1 cellular context compared by ENCODE assay signal in the genomic region with DNA sequence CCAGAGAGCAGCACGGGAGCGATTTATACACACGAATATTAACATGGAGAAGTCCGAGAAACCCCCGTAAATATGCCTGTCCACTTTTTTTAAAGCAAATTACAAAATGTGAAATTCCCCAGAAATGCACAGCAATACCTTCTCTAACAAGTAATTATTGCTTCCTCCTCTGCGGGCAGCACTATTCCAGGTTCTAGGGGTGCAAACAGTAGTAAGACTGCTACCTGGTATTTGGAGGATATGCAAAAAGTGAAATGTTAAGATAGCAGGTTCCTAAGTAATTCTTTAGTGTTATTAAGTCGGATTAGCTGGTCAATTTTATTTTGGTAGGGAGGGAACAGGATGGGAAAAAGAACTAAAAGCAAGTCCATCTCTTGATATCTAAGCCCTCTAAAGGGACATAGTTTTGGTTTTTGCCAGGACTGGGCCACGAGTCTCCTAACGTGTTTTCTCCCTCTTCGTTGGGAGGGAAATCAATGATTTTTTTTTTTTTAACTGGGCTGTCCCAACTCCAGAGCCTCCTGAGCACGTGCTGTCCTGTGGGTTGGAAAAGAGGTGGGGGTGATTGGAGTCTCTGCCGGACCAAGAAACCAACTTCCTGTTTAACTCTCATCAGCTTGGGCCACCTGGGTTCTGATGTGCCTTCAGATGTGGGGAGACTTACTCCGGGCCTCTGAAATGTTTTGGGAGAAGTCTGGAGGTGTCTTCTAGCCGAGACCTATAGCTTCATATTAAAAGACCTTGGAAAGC.
TF ChIP-seq lines count a peak whose summit lies in the region.

No MANE protein-coding gene starts in this region.

TF ChIP-seq in HepG2, 621 proteins besides CTCF, POLR2A, EP300 and RAD21 (continued from another document):
- TF ChIP-seq, protein P1, sequence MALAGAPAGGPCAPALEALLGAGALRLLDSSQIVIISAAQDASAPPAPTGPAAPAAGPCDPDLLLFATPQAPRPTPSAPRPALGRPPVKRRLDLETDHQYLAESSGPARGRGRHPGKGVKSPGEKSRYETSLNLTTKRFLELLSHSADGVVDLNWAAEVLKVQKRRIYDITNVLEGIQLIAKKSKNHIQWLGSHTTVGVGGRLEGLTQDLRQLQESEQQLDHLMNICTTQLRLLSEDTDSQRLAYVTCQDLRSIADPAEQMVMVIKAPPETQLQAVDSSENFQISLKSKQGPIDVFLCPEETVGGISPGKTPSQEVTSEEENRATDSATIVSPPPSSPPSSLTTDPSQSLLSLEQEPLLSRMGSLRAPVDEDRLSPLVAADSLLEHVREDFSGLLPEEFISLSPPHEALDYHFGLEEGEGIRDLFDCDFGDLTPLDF (CRISPR knock-in tag; IDR thresholded peaks at IDR 0.05) = no peak
TF ChIP-seq in HepG2: peak in this region for 180.
